In genomic region chr16:79114759-79115158, GRCh38 we compare ENCODE assay signal across 17 cellular contexts.
DNase-seq lines count a peak whose midpoint lies in the region; ATAC-seq, FAIRE-seq and TF ChIP-seq lines count a peak whose summit lies in the region.
"Had no signal": no experiment of that assay in that cellular context is flagged by ENCODE, and none has a peak within 500 bp of the region (broad histone marks: within the 10 kb centered on the region; RNA-seq: fewer than 3 reads in every experiment).

No MANE protein-coding gene starts in this region.

- FAIRE-seq in GM12891 (lab: Jason Lieb, UNC) = no peak
- FAIRE-seq: G401.6, H54 had no signal

- intact Hi-C loops in mucosa of descending colon (cut with DNase I, micrococcal nuclease) = no loop called here
- intact Hi-C loops in natural killer cell (cut with micrococcal nuclease) = no loop called here

- H3K36me3 Mint-ChIP-seq in WTC11 (peaks cover 9% of the 10 kb centered on the region), natural killer cell (no peaks in the 10 kb centered on the region), mesothelial cell of epicardium (peaks cover 2% of the 10 kb centered on the region)
- H3K36me3 Mint-ChIP-seq: CD4-positive, alpha-beta memory T cell had no signal

- no peaks in the 10 kb centered on the region for H3K36me3 ChIP-seq in mucosa of descending colon (ENCODE audit: low read depth)
- H3K36me3 ChIP-seq: HAP-1 had no signal

- DNase-seq in NCI-H2227 (lab: John Stamatoyannopoulos, UW; ENCODE audit: unreplicated experiment) = peak; percentile 62
- DNase-seq in WTC11 (ENCODE audit: low spot score) = no peak
- DNase-seq in left kidney (ENCODE audit: low read depth, low spot score) = peak; percentile 22
- DNase-seq in mucosa of descending colon = no peak
- DNase-seq in natural killer cell = no peak
- DNase-seq in mesothelial cell of epicardium (ENCODE audit: low spot score in 2 of 2, unreplicated experiment in 2 of 2) = no peak
- no peak for DNase-seq in GM12891 (ENCODE audit: insufficient read length, low spot score)
- DNase-seq: C1 segment of cervical spinal cord; Calu3; CD4-positive, alpha-beta memory T cell; COR-L47; DMS53; DMS79 treated with DMSO at 0.1 percent for 48 hours; GOT3 had no signal

- H3K9me3 ChIP-seq in mucosa of descending colon = peaks cover 4% of the 10 kb centered on the region
- H3K9me3 ChIP-seq: HAP-1 had no signal

- H3K9me3 Mint-ChIP-seq in WTC11 (peaks cover 17% of the 10 kb centered on the region), natural killer cell (no peaks in the 10 kb centered on the region), mesothelial cell of epicardium (peaks cover 15% of the 10 kb centered on the region)

- H3K27ac Mint-ChIP-seq in WTC11 (0 out of 2 replicates have a peak overlapping the region, but pooled peaks have one; percentile 4), natural killer cell (no peak overlapping the region), mesothelial cell of epicardium (no peak overlapping the region)
- H3K27ac Mint-ChIP-seq: CD4-positive, alpha-beta memory T cell had no signal

- H3K4me3 Mint-ChIP-seq in WTC11 (no peak overlapping the region), natural killer cell (no peak overlapping the region), mesothelial cell of epicardium (no peak overlapping the region)
- H3K4me3 Mint-ChIP-seq: CD4-positive, alpha-beta memory T cell had no signal

- H3K4me1 Mint-ChIP-seq in WTC11 (peaks cover 25% of the 10 kb centered on the region), natural killer cell (peaks cover 0 to 5% of the 10 kb centered on the region in 2 donors), mesothelial cell of epicardium (peaks cover 8% of the 10 kb centered on the region)
- H3K4me1 Mint-ChIP-seq: CD4-positive, alpha-beta memory T cell had no signal

- H3K27me3 Mint-ChIP-seq in WTC11 (ENCODE audit: low read depth) (no peaks in the 10 kb centered on the region; the same call in 1 of the 2 replicates), natural killer cell (ENCODE audit: low read depth in 2 of 2) (no peaks in the 10 kb centered on the region), mesothelial cell of epicardium (ENCODE audit: low read depth) (no peaks in the 10 kb centered on the region)
- H3K27me3 Mint-ChIP-seq: CD4-positive, alpha-beta memory T cell had no signal

- CTCF ChIA-PET in WTC11 (lab: Charles Lee) = no interaction called here

- no peaks in the 10 kb centered on the region for H3K4me1 ChIP-seq in mucosa of descending colon (ENCODE audit: low read depth)
- H3K4me1 ChIP-seq: HAP-1 had no signal

- no peak for TF ChIP-seq CTCF in WTC11 (IDR thresholded peaks at IDR 0.05)
- TF ChIP-seq CTCF in mucosa of descending colon (IDR thresholded peaks at IDR 0.05) = no peak
- TF ChIP-seq CTCF in natural killer cell (IDR thresholded peaks at IDR 0.05) = no peak
- TF ChIP-seq CTCF in mesothelial cell of epicardium (IDR thresholded peaks at IDR 0.05; ENCODE audit: unreplicated experiment) = no peak

- ATAC-seq in WTC11 = no peak
- no peak for ATAC-seq in mucosa of descending colon
- ATAC-seq in natural killer cell = no peak

- no peak overlapping the region for H3K4me3 ChIP-seq in mucosa of descending colon
- H3K4me3 ChIP-seq: HAP-1 had no signal

- no peak for TF ChIP-seq POLR2A in GM12891 (IDR thresholded peaks at IDR 0.05; ENCODE audit: low read depth, low read length)

- POLR2A ChIA-PET in WTC11 (lab: Charles Lee) = no interaction called here

TF ChIP-seq in WTC11, 78 proteins besides CTCF, POLR2A, EP300 and RAD21 (continues in another document):
- TF ChIP-seq ESRRA (CRISPR knock-in tag; IDR thresholded peaks at IDR 0.05; ENCODE audit: borderline replicate concordance) = no peak
- no peak for TF ChIP-seq FOXJ3 (CRISPR knock-in tag; IDR thresholded peaks at IDR 0.05; ENCODE audit: borderline replicate concordance)
- no peak for TF ChIP-seq FOXK1 (CRISPR knock-in tag; IDR thresholded peaks at IDR 0.05)
- TF ChIP-seq E2F1 (CRISPR knock-in tag; IDR thresholded peaks at IDR 0.05) = no peak
- TF ChIP-seq ARID4B (CRISPR knock-in tag; IDR thresholded peaks at IDR 0.05; ENCODE audit: borderline replicate concordance) = no peak

TF ChIP-seq in GM12891, 5 proteins besides CTCF, POLR2A, EP300 and RAD21:
- no peak for TF ChIP-seq POU2F2 (IDR thresholded peaks at IDR 0.05; ENCODE audit: low read depth, low read length)
- TF ChIP-seq PAX5 (IDR thresholded peaks at IDR 0.05; ENCODE audit: insufficient read depth, low read length, severe bottlenecking) = no peak
- no peak for TF ChIP-seq SPI1 (IDR thresholded peaks at IDR 0.05; ENCODE audit: low read depth, low read length)
- TF ChIP-seq TAF1 (IDR thresholded peaks at IDR 0.05; ENCODE audit: low read depth, low read length) = no peak
- no peak for TF ChIP-seq POLR2AphosphoS5 (IDR thresholded peaks at IDR 0.05; ENCODE audit: low read depth, low read length)
TF ChIP-seq in GM12891: peak in this region for 0.

Comparison
In these comparisons a context has a peak if more than half of its experiments do, and no peak if none do; other contexts are left out.
1. DNase-seq: peak in NCI-H2227 (single experiment) and left kidney (single experiment); none in WTC11 (single experiment), mucosa of descending colon (0 of 3), natural killer cell (single experiment), mesothelial cell of epicardium (0 of 2) and GM12891 (single experiment).